Comparison of ENCODE assay signal across 10 cellular contexts in genomic region chr12:124392271-124392990, GRCh38.
A peak's percentile ranks its signal among the peaks of the same experiment; 100 is the strongest.
DNase-seq lines count a peak whose midpoint lies in the region; ATAC-seq and TF ChIP-seq lines count a peak whose summit lies in the region.
"Had no signal": no experiment of that assay in that cellular context is flagged by ENCODE, and none has a peak within 500 bp of the region (broad histone marks: within the 10 kb centered on the region; RNA-seq: fewer than 3 reads in every experiment).

No MANE protein-coding gene starts in this region.

- peak overlapping the region; percentile 82 for H3K27ac Mint-ChIP-seq in central memory CD8-positive, alpha-beta T cell (ENCODE audit: low read depth)

- H3K27ac ChIP-seq in lung (ENCODE audit: low read depth in 1 of 2, low read length in 1 of 2) (peak overlapping the region; percentile 79 to 80), vagina (peak overlapping the region; percentile 89)

- intact Hi-C loops in vagina (cut with DNase I) = no loop called here

- H3K9me3 ChIP-seq in lung (ENCODE audit: control insufficient read depth in 2 of 2, insufficient read depth in 1 of 2, low read length in 1 of 2) (no peaks in the 10 kb centered on the region), vagina (no peaks in the 10 kb centered on the region)

- 34 to 53% methylated on average over 21 of the region's 21 CpGs for WGBS in lung, 2 donors

- no peak for TF ChIP-seq POLR2A in vagina (IDR thresholded peaks at IDR 0.05)

- H3K4me3 ChIP-seq in lung = no peak overlapping the region
- no peak overlapping the region for H3K4me3 ChIP-seq in vagina

- H3K36me3 ChIP-seq in lung (ENCODE audit: control insufficient read depth in 2 of 2, insufficient read depth in 2 of 2, low read length in 2 of 2) (peaks cover 0 to 22% of the 10 kb centered on the region in 2 donors), vagina (peaks cover 0 to 1% of the 10 kb centered on the region in 2 donors)

- no peaks in the 10 kb centered on the region for H3K27me3 Mint-ChIP-seq in central memory CD8-positive, alpha-beta T cell
- H3K27me3 Mint-ChIP-seq: CD4-positive, CD25-positive, alpha-beta regulatory T cell had no signal

- TF ChIP-seq CTCF in lung (IDR thresholded peaks at IDR 0.05; ENCODE audit: control extremely low read depth, extremely low read depth) = no peak
- TF ChIP-seq CTCF in vagina (IDR thresholded peaks at IDR 0.05) = no peak

- H3K27me3 ChIP-seq in lung (ENCODE audit: control insufficient read depth, insufficient read depth) (no peaks in the 10 kb centered on the region), vagina (no peaks in the 10 kb centered on the region)

- no peaks in the 10 kb centered on the region for H3K9me3 Mint-ChIP-seq in central memory CD8-positive, alpha-beta T cell
- H3K9me3 Mint-ChIP-seq: activated naive CD4-positive, alpha-beta T cell treated with anti-CD3 and anti-CD28 coated beads, Interleukin-2, amount 50 U/mL, for 72 hours; CD4-positive, CD25-positive, alpha-beta regulatory T cell had no signal

- peaks cover 43% of the 10 kb centered on the region for H3K4me1 Mint-ChIP-seq in central memory CD8-positive, alpha-beta T cell

- H3K4me1 ChIP-seq in lung (ENCODE audit: control insufficient read depth in 2 of 2, insufficient read depth in 2 of 2, low read length in 2 of 2) = peaks cover 14 to 52% of the 10 kb centered on the region in 2 donors
- H3K4me1 ChIP-seq in vagina = peaks cover 100% of the 10 kb centered on the region

- H3K36me3 Mint-ChIP-seq in central memory CD8-positive, alpha-beta T cell (ENCODE audit: insufficient read depth) = peaks cover 23% of the 10 kb centered on the region
- H3K36me3 Mint-ChIP-seq: activated naive CD4-positive, alpha-beta T cell treated with anti-CD3 and anti-CD28 coated beads, Interleukin-2, amount 50 U/mL, for 72 hours had no signal

- ATAC-seq in central memory CD8-positive, alpha-beta T cell (replicated peaks; ENCODE audit: extremely low read depth, poor library complexity, severe bottlenecking) = no peak
- ATAC-seq in lung (ENCODE audit: insufficient read depth, low FRiP score) (no peak), HG03139 (IDR thresholded peaks at IDR 0.05; ENCODE audit: unreplicated experiment) (no peak), HG03469 (IDR thresholded peaks at IDR 0.05; ENCODE audit: unreplicated experiment) (no peak)

- H3K4me3 Mint-ChIP-seq in central memory CD8-positive, alpha-beta T cell = no peak overlapping the region

- DNase-seq in DMS153 (lab: John Stamatoyannopoulos, UW) (peak; percentile 18), DMS153 treated with DMSO at 0.1 percent for 48 hours (lab: John Stamatoyannopoulos, UW; ENCODE audit: unreplicated experiment) (no peak), NAMALWA (ENCODE audit: low spot score) (peak; percentile 28), lung (ENCODE audit: low spot score) (no peak), vagina (ENCODE audit: extremely low spot score in 2 of 2) (no peak)
- no peak for DNase-seq in central memory CD8-positive, alpha-beta T cell (ENCODE audit: low spot score in 2 of 2)

Comparison
In these comparisons a context has a peak if more than half of its experiments do, and no peak if none do; other contexts are left out.
1. DNase-seq: peak in DMS153 (single experiment) and NAMALWA (single experiment); none in DMS153 treated with DMSO at 0.1 percent for 48 hours (single experiment), central memory CD8-positive, alpha-beta T cell (0 of 2), lung (single experiment) and vagina (0 of 2).